Comparison of ENCODE assay signal across 8 cellular contexts in the genomic region with DNA sequence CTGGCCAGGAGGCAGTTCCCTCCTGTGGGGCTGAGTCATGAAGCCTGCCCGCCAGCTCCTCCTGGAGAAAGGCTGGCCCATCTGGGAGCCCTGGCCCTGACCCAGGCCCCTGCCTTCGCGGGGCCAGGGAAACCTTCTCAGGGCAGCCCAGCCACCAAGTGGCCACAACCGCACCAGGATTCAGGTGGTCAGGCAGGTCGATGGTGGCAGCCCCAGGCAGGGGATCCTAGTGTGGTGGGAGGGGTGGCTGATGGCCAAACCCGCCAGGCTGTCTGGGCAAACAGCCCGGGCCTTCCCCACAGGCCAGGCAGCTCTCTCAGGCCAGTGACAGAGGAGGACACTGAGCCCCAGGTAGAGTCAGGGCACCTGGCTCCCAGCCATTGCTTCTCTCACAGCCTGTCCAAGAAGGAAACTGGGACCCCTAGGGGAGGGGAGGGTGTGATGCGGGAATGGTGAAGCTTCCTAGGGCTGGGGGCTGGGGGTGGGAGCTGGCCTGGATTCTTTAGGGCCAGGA. TPM values are rescaled to one million over a fixed set of nuclear protein-coding genes. Genes with fewer than 3 reads are reported as not detected.
DNase-seq lines count a peak whose midpoint lies in the region; ATAC-seq, FAIRE-seq and TF ChIP-seq lines count a peak whose summit lies in the region.

No MANE protein-coding gene starts in this region.

- no peaks in the 10 kb centered on the region for H3K27me3 Mint-ChIP-seq in type B pancreatic cell

- H3K4me3 ChIP-seq in mesodermal cell (ENCODE audit: extremely low read depth, insufficient read depth, low read length, poor library complexity, severe bottlenecking): peak overlapping the region; percentile 81

- no peak for TF ChIP-seq POLR2A in H54 (IDR thresholded peaks at IDR 0.05; ENCODE audit: low read depth, low read length)

- H3K4me1 Mint-ChIP-seq in type B pancreatic cell (ENCODE audit: unreplicated experiment): peaks cover 18% of the 10 kb centered on the region

- no peak for FAIRE-seq in H54 (lab: Jason Lieb, UNC)

- no peaks in the 10 kb centered on the region for H3K9me3 ChIP-seq in mesodermal cell (ENCODE audit: control insufficient read depth, low read length)

- no peak overlapping the region for H3K27ac Mint-ChIP-seq in type B pancreatic cell

- TF ChIP-seq CTCF in type B pancreatic cell (conservative IDR thresholded peaks at IDR 0.05): no peak

- H3K4me3 Mint-ChIP-seq in type B pancreatic cell: peak overlapping the region; percentile 98

- peak overlapping the region; percentile 73 for H3K27ac ChIP-seq in mesodermal cell (ENCODE audit: low read depth, low read length, severe bottlenecking)

- H3K4me1 ChIP-seq in mesodermal cell (ENCODE audit: control insufficient read depth, insufficient read depth, low read length, poor library complexity, severe bottlenecking): peaks cover 24% of the 10 kb centered on the region

- DNase-seq in 8988T: peak; percentile 99
- peak; percentile 100 for DNase-seq in H54 (ENCODE audit: insufficient read length, low spot score)
- peak; percentile 65 for DNase-seq in SW480 (ENCODE audit: low spot score)
- peak; percentile 86 for DNase-seq in epidermal melanocyte (ENCODE audit: insufficient read length, low spot score)
- DNase-seq in type B pancreatic cell (ENCODE audit: extremely low spot score, unreplicated experiment): no peak
- DNase-seq in NOMO-1 treated with dmso at 0.1 percent for 144 hours (lab: John Stamatoyannopoulos, UW; ENCODE audit: unreplicated experiment): no peak

- peaks cover 23% of the 10 kb centered on the region for H3K36me3 ChIP-seq in mesodermal cell (ENCODE audit: control insufficient read depth, insufficient read depth, low read length)

- H3K9me3 Mint-ChIP-seq in type B pancreatic cell: no peaks in the 10 kb centered on the region

- H3K36me3 Mint-ChIP-seq in type B pancreatic cell: no peaks in the 10 kb centered on the region

- ATAC-seq in HG02840 (IDR thresholded peaks at IDR 0.05; ENCODE audit: low FRiP score, unreplicated experiment): no peak

- 32 to 44% methylated on average over 6 to 7 of the region's 8 CpGs for WGBS in mesodermal cell (ENCODE audit: insufficient coverage in 2 of 2), 2 experiments

RNA-seq across cellular contexts. Expression of a gene that starts 1.2 kb away (rescaled TPM):
- polyA plus RNA-seq in mesodermal cell (2013, experiment 1 of 2): 75.3 TPM
- polyA plus RNA-seq in mesodermal cell (2013, experiment 2 of 2): 61.3 TPM
- total RNA-seq in type B pancreatic cell (ENCODE audit: low replicate concordance): 33.7 and 39.3 TPM in 2 replicates

RNA-seq across cellular contexts. Expression of a gene that starts 7.8 kb away (rescaled TPM):
- 8.4 TPM for polyA plus RNA-seq in mesodermal cell (2013, experiment 1 of 2)
- polyA plus RNA-seq in mesodermal cell (2013, experiment 2 of 2): 7.7 TPM
- total RNA-seq in type B pancreatic cell (ENCODE audit: low replicate concordance): 5.2 and 8.0 TPM in 2 replicates

RNA-seq across cellular contexts. Expression of a gene that starts 12.3 kb away (rescaled TPM):
- polyA plus RNA-seq in mesodermal cell (2013, experiment 1 of 2): 0.15 TPM
- not detected for polyA plus RNA-seq in mesodermal cell (2013, experiment 2 of 2)
- 0.22 TPM in 1 of 2 replicates, not detected in the other for total RNA-seq in type B pancreatic cell (ENCODE audit: low replicate concordance)

RNA-seq across cellular contexts. Expression of a gene that starts 39.8 kb away (rescaled TPM):
- 62.2 TPM for polyA plus RNA-seq in mesodermal cell (2013, experiment 1 of 2)
- polyA plus RNA-seq in mesodermal cell (2013, experiment 2 of 2): 53.6 TPM
- 57.1 and 60.8 TPM in 2 replicates for total RNA-seq in type B pancreatic cell (ENCODE audit: low replicate concordance)

RNA-seq across cellular contexts. Expression of a gene that starts 40.7 kb away (rescaled TPM):
- 68.1 TPM for polyA plus RNA-seq in mesodermal cell (2013, experiment 1 of 2)
- 62.5 TPM for polyA plus RNA-seq in mesodermal cell (2013, experiment 2 of 2)
- 74.2 and 96.8 TPM in 2 replicates for total RNA-seq in type B pancreatic cell (ENCODE audit: low replicate concordance)

Comparison
In these comparisons a context has a peak if more than half of its experiments do, and no peak if none do; other contexts are left out.
1. DNase-seq: peak in 8988T (single experiment), H54 (single experiment), SW480 (single experiment) and epidermal melanocyte (single experiment); none in type B pancreatic cell (single experiment) and NOMO-1 treated with dmso at 0.1 percent for 144 hours (single experiment).